In the genomic region with DNA sequence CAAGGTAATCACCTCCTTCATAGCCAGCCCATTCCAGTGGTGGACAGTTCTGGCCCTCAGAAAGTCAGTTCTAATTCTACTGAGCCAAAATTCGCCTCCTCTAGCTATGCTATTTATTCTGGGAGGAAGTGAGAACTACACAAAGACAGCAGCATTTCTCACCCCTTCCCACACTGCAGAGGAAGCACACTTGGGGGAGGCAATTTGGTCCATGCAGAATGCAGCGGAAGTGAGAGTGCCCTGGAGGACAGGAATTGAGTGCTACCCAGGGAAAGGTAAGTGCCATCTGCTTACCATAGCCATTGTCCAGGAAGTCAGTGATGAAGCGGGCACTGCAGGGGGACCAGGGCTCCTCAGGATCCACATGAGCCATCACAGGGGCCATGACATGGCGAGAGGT, we compare ENCODE assay signal across 12 cellular contexts. TPM values are rescaled to one million over a fixed set of nuclear protein-coding genes. Genes with fewer than 3 reads are reported as not detected.
DNase-seq lines count a peak whose midpoint lies in the region; ATAC-seq lines count a peak whose summit lies in the region.
"Had no signal": no experiment of that assay in that cellular context is flagged by ENCODE, and none has a peak within 500 bp of the region (broad histone marks: within the 10 kb centered on the region; RNA-seq: fewer than 3 reads in every experiment).

No MANE protein-coding gene starts in this region.

- peak; percentile 46 for ATAC-seq in HG02798 (IDR thresholded peaks at IDR 0.05; ENCODE audit: poor library complexity, unreplicated experiment)
- ATAC-seq in activated naive CD8-positive, alpha-beta T cell treated with anti-CD3 and anti-CD28 coated beads, Interleukin-2, amount 50 U/mL, for 24 hours: no peak
- no peak for ATAC-seq in HG03469 (IDR thresholded peaks at IDR 0.05; ENCODE audit: unreplicated experiment)

- DNase-seq in T-helper 1 cell (no peak), dermis blood vessel endothelial cell (no peak)
- no peak for DNase-seq in activated naive CD8-positive, alpha-beta T cell treated with anti-CD3 and anti-CD28 coated beads, Interleukin-2, amount 50 U/mL, for 24 hours
- no peak for DNase-seq in stimulated activated CD4-positive, alpha-beta T cell treated with anti-CD3 and anti-CD28 coated beads, Interleukin-15, amount 100 ng/mL, for 24 hours
- DNase-seq: NCI-H1694 had no signal

- peak overlapping the region; percentile 67 for H3K27ac Mint-ChIP-seq in T-helper 1 cell treated with Interleukin-12 subunit alpha and Interleukin-12 subunit beta and Interleukin-4 antibody, amounts not matched to agents 30 μg/mL and 1 μg/mL, for 36 hours
- peak overlapping the region; percentile 42 for H3K27ac Mint-ChIP-seq in activated naive CD8-positive, alpha-beta T cell treated with anti-CD3 and anti-CD28 coated beads, Interleukin-2, amount 50 U/mL, for 24 hours

- no peaks in the 10 kb centered on the region for H3K9me3 Mint-ChIP-seq in T-helper 1 cell treated with Interleukin-12 subunit alpha and Interleukin-12 subunit beta and Interleukin-4 antibody, amounts not matched to agents 30 μg/mL and 1 μg/mL, for 36 hours
- no peaks in the 10 kb centered on the region for H3K9me3 Mint-ChIP-seq in activated naive CD8-positive, alpha-beta T cell treated with anti-CD3 and anti-CD28 coated beads, Interleukin-2, amount 50 U/mL, for 24 hours

- H3K4me1 Mint-ChIP-seq in T-helper 1 cell treated with Interleukin-12 subunit alpha and Interleukin-12 subunit beta and Interleukin-4 antibody, amounts not matched to agents 30 μg/mL and 1 μg/mL, for 36 hours (ENCODE audit: low read depth): peaks cover 34% of the 10 kb centered on the region
- H3K4me1 Mint-ChIP-seq in activated naive CD8-positive, alpha-beta T cell treated with anti-CD3 and anti-CD28 coated beads, Interleukin-2, amount 50 U/mL, for 24 hours: peaks cover 31% of the 10 kb centered on the region

- no peaks in the 10 kb centered on the region for H3K36me3 Mint-ChIP-seq in T-helper 1 cell treated with Interleukin-12 subunit alpha and Interleukin-12 subunit beta and Interleukin-4 antibody, amounts not matched to agents 30 μg/mL and 1 μg/mL, for 36 hours (ENCODE audit: low read depth)
- H3K36me3 Mint-ChIP-seq in activated naive CD8-positive, alpha-beta T cell treated with anti-CD3 and anti-CD28 coated beads, Interleukin-2, amount 50 U/mL, for 24 hours (ENCODE audit: low read depth): no peaks in the 10 kb centered on the region

- no peaks in the 10 kb centered on the region for H3K27me3 Mint-ChIP-seq in T-helper 1 cell treated with Interleukin-12 subunit alpha and Interleukin-12 subunit beta and Interleukin-4 antibody, amounts not matched to agents 30 μg/mL and 1 μg/mL, for 36 hours (ENCODE audit: low read depth)
- H3K27me3 Mint-ChIP-seq in activated naive CD8-positive, alpha-beta T cell treated with anti-CD3 and anti-CD28 coated beads, Interleukin-2, amount 50 U/mL, for 24 hours: no peaks in the 10 kb centered on the region

- H3K4me3 ChIP-seq in skin epidermis: no peak overlapping the region

- H3K27ac ChIP-seq in skin epidermis: peak overlapping the region in 11 of 21 experiments; percentile 1 to 98 (median 84)

- no peak overlapping the region for H3K4me3 Mint-ChIP-seq in T-helper 1 cell treated with Interleukin-12 subunit alpha and Interleukin-12 subunit beta and Interleukin-4 antibody, amounts not matched to agents 30 μg/mL and 1 μg/mL, for 36 hours
- H3K4me3 Mint-ChIP-seq in activated naive CD8-positive, alpha-beta T cell treated with anti-CD3 and anti-CD28 coated beads, Interleukin-2, amount 50 U/mL, for 24 hours: no peak overlapping the region

RNA-seq across cellular contexts. Expression of a gene that starts 3.7 kb away (rescaled TPM):
- total RNA-seq in dermis blood vessel endothelial cell: 19.7 and 38.9 TPM in 2 replicates

RNA-seq across cellular contexts. Expression of a gene that starts 7.0 kb away (rescaled TPM):
- 154 and 208 TPM in 2 replicates for total RNA-seq in dermis blood vessel endothelial cell

RNA-seq across cellular contexts. Expression of a gene that starts 17.9 kb away (rescaled TPM):
- total RNA-seq in dermis blood vessel endothelial cell: 24.8 and 44.1 TPM in 2 replicates

RNA-seq across cellular contexts. Expression of a gene that starts 19.9 kb away (rescaled TPM):
- total RNA-seq in dermis blood vessel endothelial cell: 0.19 TPM in 1 of 2 replicates, not detected in the other
- total RNA-seq: G401, glomerular endothelial cell had no signal

RNA-seq across cellular contexts. Expression of a gene that starts 28.3 kb away (rescaled TPM):
- not detected in 2 replicates for total RNA-seq in dermis blood vessel endothelial cell
- total RNA-seq: G401, glomerular endothelial cell, ureter had no signal
